ENCODE assay signal across 13 cellular contexts in the genomic region with DNA sequence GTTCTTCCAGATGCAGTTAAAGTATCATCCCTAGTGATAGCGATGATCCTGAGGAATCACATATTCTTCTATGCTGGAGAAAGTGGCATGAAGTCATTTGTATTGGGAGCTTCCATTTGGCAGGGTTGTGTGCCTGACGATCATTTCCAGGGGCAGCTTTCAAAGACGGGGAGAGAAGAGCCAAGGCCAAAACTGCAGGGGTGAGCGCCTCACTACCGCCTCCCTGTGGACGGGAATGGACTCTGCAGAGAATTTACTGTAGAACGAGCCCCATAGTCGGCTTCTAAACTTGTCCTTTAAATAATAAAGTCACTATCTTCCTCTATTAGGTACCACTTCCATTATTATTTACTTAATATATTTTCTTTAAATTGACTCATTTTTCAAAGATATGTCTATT.
DNase-seq lines count a peak whose midpoint lies in the region; ATAC-seq and TF ChIP-seq lines count a peak whose summit lies in the region.
"Had no signal": no experiment of that assay in that cellular context is flagged by ENCODE, and none has a peak within 500 bp of the region (broad histone marks: within the 10 kb centered on the region; RNA-seq: fewer than 3 reads in every experiment).

No MANE protein-coding gene starts in this region.

- no peak for TF ChIP-seq POLR2A in HCT116 (IDR thresholded peaks at IDR 0.05; ENCODE audit: borderline replicate concordance, extremely low read depth, insufficient read depth, insufficient read length)

- peaks cover 6% of the 10 kb centered on the region for H3K4me1 Mint-ChIP-seq in WTC11
- no peaks in the 10 kb centered on the region for H3K4me1 Mint-ChIP-seq in neural crest cell
- H3K4me1 Mint-ChIP-seq in effector memory CD8-positive, alpha-beta T cell (ENCODE audit: low read depth in 2 of 2) = no peaks in the 10 kb centered on the region

- no TSS peak for BruUV-seq in HCT116 (replicated peaks; lab: Mats Ljungman, UMichigan)

- DNase-seq in DND-41 = no peak
- no peak for DNase-seq in HCT116 (ENCODE audit: low read depth, low spot score)
- DNase-seq in WTC11 (ENCODE audit: low spot score) = peak; percentile 23
- DNase-seq in neural crest cell (ENCODE audit: low read depth, low spot score) = peak; percentile 17
- no peak for DNase-seq in effector memory CD8-positive, alpha-beta T cell
- no peak for DNase-seq in posterior vena cava (ENCODE audit: low spot score)
- DNase-seq: NCI-H748 treated with DMSO at 0.1 percent for 48 hours had no signal

- no peak overlapping the region for H3K27ac Mint-ChIP-seq in WTC11
- no peak overlapping the region for H3K27ac Mint-ChIP-seq in neural crest cell (ENCODE audit: unreplicated experiment)
- no peak overlapping the region for H3K27ac Mint-ChIP-seq in effector memory CD8-positive, alpha-beta T cell
- H3K27ac Mint-ChIP-seq: activated naive CD8-positive, alpha-beta T cell had no signal

- H3K9me3 Mint-ChIP-seq in WTC11 (peaks cover 57% of the 10 kb centered on the region), neural crest cell (no peaks in the 10 kb centered on the region)
- peaks cover 0 to 2% of the 10 kb centered on the region in 2 donors for H3K9me3 Mint-ChIP-seq in effector memory CD8-positive, alpha-beta T cell

- no peaks in the 10 kb centered on the region for H3K27me3 ChIP-seq in DND-41 (ENCODE audit: insufficient read depth, low read length, poor library complexity)
- no peaks in the 10 kb centered on the region for H3K27me3 ChIP-seq in HCT116 (ENCODE audit: insufficient read depth, low read length)
- H3K27me3 ChIP-seq: SJCRH30 had no signal

- no peak for ATAC-seq in DND-41 (ENCODE audit: insufficient read depth, low read depth)
- ATAC-seq in HCT116 = no peak
- ATAC-seq in WTC11 = peak; percentile 30; the same call in 1 of the 2 replicates
- no peak for ATAC-seq in GM21717 (IDR thresholded peaks at IDR 0.05; ENCODE audit: unreplicated experiment)
- no peak for ATAC-seq in effector memory CD8-positive, alpha-beta T cell (replicated peaks)
- no peak for ATAC-seq in HG03095 (IDR thresholded peaks at IDR 0.05; ENCODE audit: unreplicated experiment)

- H3K4me3 Mint-ChIP-seq in WTC11 = no peak overlapping the region
- no peak overlapping the region for H3K4me3 Mint-ChIP-seq in neural crest cell
- no peak overlapping the region for H3K4me3 Mint-ChIP-seq in effector memory CD8-positive, alpha-beta T cell
- H3K4me3 Mint-ChIP-seq: activated naive CD8-positive, alpha-beta T cell had no signal

- no peak overlapping the region for H3K4me2 ChIP-seq in DND-41 (ENCODE audit: insufficient read depth, low read length)
- no peak overlapping the region for H3K4me2 ChIP-seq in HCT116 (ENCODE audit: low read length)

- H3K27me3 Mint-ChIP-seq in WTC11 (ENCODE audit: low read depth) = peaks cover 9% of the 10 kb centered on the region
- H3K27me3 Mint-ChIP-seq in neural crest cell (ENCODE audit: low read depth) = no peaks in the 10 kb centered on the region
- no peaks in the 10 kb centered on the region for H3K27me3 Mint-ChIP-seq in effector memory CD8-positive, alpha-beta T cell
- H3K27me3 Mint-ChIP-seq: activated naive CD8-positive, alpha-beta T cell had no signal

- H3K9me3 ChIP-seq in DND-41 (ENCODE audit: insufficient read depth, low read length, severe bottlenecking) = no peaks in the 10 kb centered on the region
- peaks cover 3 to 4% of the 10 kb centered on the region in 2 experiments; a peak in 2 of 4 replicates for H3K9me3 ChIP-seq in HCT116 (ENCODE audit: control insufficient read depth in 1 of 2, insufficient read depth in 1 of 2, low read depth in 1 of 2, low read length in 2 of 2)
- H3K9me3 ChIP-seq: SJCRH30, thoracic aorta had no signal

- intact Hi-C loops in HCT116 (cut with micrococcal nuclease) (no loop called here), posterior vena cava (cut with DNase I) (no loop called here)

- RAD21 ChIA-PET in HCT116 (lab: Charles Lee; ENCODE audit: low non-redundant PET in 1 of 2, low total read pairs in 2 of 2, uncharacterized antibody in 2 of 2, unreplicated experiment in 2 of 2) = interaction anchor here in 1 of 2 experiments (0.5 kb wide), 1 partner anchor 349 kb away, joined by 3 read pairs; no protein-coding TSS in a partner anchor

- H3K4me1 ChIP-seq in DND-41 (ENCODE audit: insufficient read depth, low read length) (no peaks in the 10 kb centered on the region), HCT116 (ENCODE audit: control insufficient read depth in 1 of 2, insufficient read depth in 2 of 2, low read length in 2 of 2) (no peaks in the 10 kb centered on the region)
- H3K4me1 ChIP-seq: SJCRH30 had no signal

- CTCF ChIA-PET in HCT116 (lab: Charles Lee) = no interaction called here
- CTCF ChIA-PET in WTC11 (lab: Charles Lee) = interaction anchor here (0.6 to 1.5 kb wide), 5 partner anchors 11 to 63 kb away, joined by 3 to 5 read pairs (median 3); no protein-coding TSS in a partner anchor

- H2AFZ ChIP-seq in DND-41 (ENCODE audit: low read depth, low read length) (no peak overlapping the region), HCT116 (ENCODE audit: low read depth, low read length, poor library complexity, severe bottlenecking) (no peak overlapping the region)

- H3K36me3 ChIP-seq in DND-41 (ENCODE audit: insufficient read depth, low read length) = no peaks in the 10 kb centered on the region
- H3K36me3 ChIP-seq in HCT116 (ENCODE audit: control insufficient read depth in 1 of 2, insufficient read depth in 2 of 2, low read length in 2 of 2) = no peaks in the 10 kb centered on the region
- H3K36me3 ChIP-seq: SJCRH30, thoracic aorta had no signal

- TF ChIP-seq RAD21 in HCT116 (IDR thresholded peaks at IDR 0.05; ENCODE audit: low read depth) = no peak

- POLR2A ChIA-PET in HCT116 (lab: Charles Lee) = no interaction called here
- POLR2A ChIA-PET in WTC11 (lab: Charles Lee) = no interaction called here

- peaks cover 40% of the 10 kb centered on the region for H3K36me3 Mint-ChIP-seq in WTC11
- no peaks in the 10 kb centered on the region for H3K36me3 Mint-ChIP-seq in neural crest cell (ENCODE audit: low read depth)
- no peaks in the 10 kb centered on the region for H3K36me3 Mint-ChIP-seq in effector memory CD8-positive, alpha-beta T cell (ENCODE audit: insufficient read depth)
- H3K36me3 Mint-ChIP-seq: activated naive CD8-positive, alpha-beta T cell had no signal

- no peaks in the 10 kb centered on the region for H3K9me2 ChIP-seq in HCT116 (ENCODE audit: insufficient read depth)

- peak; percentile 40 for TF ChIP-seq CTCF in DND-41 (IDR thresholded peaks at IDR 0.05; ENCODE audit: borderline replicate concordance, extremely low read depth, low read length, poor library complexity, severe bottlenecking)
- peak in 2 of 3 experiments; percentile 20 to 25; a peak in 2 of 6 replicates for TF ChIP-seq CTCF in HCT116 (IDR thresholded peaks at IDR 0.05 in 2 of 3, conservative IDR thresholded peaks at IDR 0.05 in 1 of 3; ENCODE audit: borderline replicate concordance in 1 of 3, insufficient read depth in 1 of 3, low read depth in 2 of 3, low read length in 2 of 3)
- peak; percentile 51 for TF ChIP-seq CTCF in WTC11 (IDR thresholded peaks at IDR 0.05)
- peak; percentile 55 for TF ChIP-seq CTCF in neural crest cell (conservative IDR thresholded peaks at IDR 0.05)

- H3K4me3 ChIP-seq in DND-41 (ENCODE audit: low read depth in 1 of 2, low read length in 2 of 2) (no peak overlapping the region), HCT116 (replicated peaks in 1 of 2; ENCODE audit: low read depth in 1 of 2, low read length in 2 of 2) (no peak overlapping the region)
- H3K4me3 ChIP-seq: lung, SJCRH30, thoracic aorta had no signal

- H3K79me2 ChIP-seq in DND-41 (ENCODE audit: insufficient read depth, low read length) (no peaks in the 10 kb centered on the region), HCT116 (ENCODE audit: insufficient read depth, low read length) (no peaks in the 10 kb centered on the region)

- H4K20me1 ChIP-seq in DND-41 (ENCODE audit: insufficient read depth, low read length) (no peaks in the 10 kb centered on the region), HCT116 (ENCODE audit: insufficient read depth) (no peaks in the 10 kb centered on the region)

- H3K27ac ChIP-seq in DND-41 (ENCODE audit: low read length) (no peak overlapping the region), HCT116 (ENCODE audit: low read depth, low read length) (no peak overlapping the region)
- H3K27ac ChIP-seq: SJCRH30, thoracic aorta had no signal

- H3K9ac ChIP-seq in DND-41 (ENCODE audit: low read depth, low read length) = no peak overlapping the region
- no peak overlapping the region for H3K9ac ChIP-seq in HCT116 (ENCODE audit: low read length)

TF ChIP-seq in HCT116, 20 proteins besides CTCF, POLR2A, EP300 and RAD21 (continues in another document):
- TF ChIP-seq TCF7L2 (IDR thresholded peaks at IDR 0.05; ENCODE audit: borderline replicate concordance, extremely low read depth, insufficient read depth, insufficient read length) = no peak

TF ChIP-seq in WTC11, 78 proteins besides CTCF, POLR2A, EP300 and RAD21 (continues in another document):
- TF ChIP-seq, protein P1, sequence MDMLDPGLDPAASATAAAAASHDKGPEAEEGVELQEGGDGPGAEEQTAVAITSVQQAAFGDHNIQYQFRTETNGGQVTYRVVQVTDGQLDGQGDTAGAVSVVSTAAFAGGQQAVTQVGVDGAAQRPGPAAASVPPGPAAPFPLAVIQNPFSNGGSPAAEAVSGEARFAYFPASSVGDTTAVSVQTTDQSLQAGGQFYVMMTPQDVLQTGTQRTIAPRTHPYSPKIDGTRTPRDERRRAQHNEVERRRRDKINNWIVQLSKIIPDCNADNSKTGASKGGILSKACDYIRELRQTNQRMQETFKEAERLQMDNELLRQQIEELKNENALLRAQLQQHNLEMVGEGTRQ (CRISPR knock-in tag; IDR thresholded peaks at IDR 0.05) = no peak
- TF ChIP-seq ZNF232 (CRISPR knock-in tag; IDR thresholded peaks at IDR 0.05) = no peak
- TF ChIP-seq SOX15 (CRISPR knock-in tag; IDR thresholded peaks at IDR 0.05) = no peak
- TF ChIP-seq, protein P2, sequence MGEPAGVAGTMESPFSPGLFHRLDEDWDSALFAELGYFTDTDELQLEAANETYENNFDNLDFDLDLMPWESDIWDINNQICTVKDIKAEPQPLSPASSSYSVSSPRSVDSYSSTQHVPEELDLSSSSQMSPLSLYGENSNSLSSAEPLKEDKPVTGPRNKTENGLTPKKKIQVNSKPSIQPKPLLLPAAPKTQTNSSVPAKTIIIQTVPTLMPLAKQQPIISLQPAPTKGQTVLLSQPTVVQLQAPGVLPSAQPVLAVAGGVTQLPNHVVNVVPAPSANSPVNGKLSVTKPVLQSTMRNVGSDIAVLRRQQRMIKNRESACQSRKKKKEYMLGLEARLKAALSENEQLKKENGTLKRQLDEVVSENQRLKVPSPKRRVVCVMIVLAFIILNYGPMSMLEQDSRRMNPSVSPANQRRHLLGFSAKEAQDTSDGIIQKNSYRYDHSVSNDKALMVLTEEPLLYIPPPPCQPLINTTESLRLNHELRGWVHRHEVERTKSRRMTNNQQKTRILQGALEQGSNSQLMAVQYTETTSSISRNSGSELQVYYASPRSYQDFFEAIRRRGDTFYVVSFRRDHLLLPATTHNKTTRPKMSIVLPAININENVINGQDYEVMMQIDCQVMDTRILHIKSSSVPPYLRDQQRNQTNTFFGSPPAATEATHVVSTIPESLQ (CRISPR knock-in tag; IDR thresholded peaks at IDR 0.05) = no peak
- no peak for TF ChIP-seq ELF4 (CRISPR knock-in tag; IDR thresholded peaks at IDR 0.05; ENCODE audit: low read depth)
- no peak for TF ChIP-seq RELA (CRISPR knock-in tag; IDR thresholded peaks at IDR 0.05; ENCODE audit: borderline replicate concordance)

Comparison
In these comparisons a context has a peak if more than half of its experiments do, and no peak if none do; other contexts are left out.
1. DNase-seq: peak in WTC11 (single experiment) and neural crest cell (single experiment); none in DND-41 (single experiment), HCT116 (single experiment), effector memory CD8-positive, alpha-beta T cell (0 of 3) and posterior vena cava (single experiment).
2. Peak in every context shown above with its lines, with median percentiles within 50 percentile points of each other: CTCF ChIP-seq.